34 cellular contexts compared by ENCODE assay signal in the genomic region with DNA sequence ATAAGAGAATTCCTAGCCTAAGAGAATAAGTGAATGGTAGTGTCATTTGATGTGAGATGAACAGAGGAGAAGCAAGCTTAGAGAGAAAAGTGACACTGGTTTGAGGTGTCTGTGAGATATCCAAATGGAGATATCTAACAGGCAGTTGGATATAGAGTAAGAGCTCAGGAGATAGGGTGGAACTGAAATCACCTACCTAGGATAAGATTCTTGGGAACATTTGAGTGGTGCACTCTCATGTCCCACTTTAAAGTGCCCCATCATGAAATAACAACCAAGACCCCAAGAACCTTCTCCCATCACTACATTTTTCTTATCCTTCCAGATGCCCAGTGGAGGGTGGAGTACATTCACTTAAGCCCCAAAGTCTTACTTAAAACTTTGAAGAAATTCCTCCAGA.
"Had no signal": no experiment of that assay in that cellular context is flagged by ENCODE, and none has a peak within 500 bp of the region (broad histone marks: within the 10 kb centered on the region; RNA-seq: fewer than 3 reads in every experiment).

No MANE protein-coding gene starts in this region.

- H3K9me3 Mint-ChIP-seq: activated B cell treated with CpG ODN at 0.5 μM for 24 hours; activated CD4-positive, alpha-beta memory T cell treated with anti-CD3 and anti-CD28 coated beads for 36 hours; activated CD4-positive, alpha-beta T cell treated with anti-CD3 and anti-CD28 coated beads, Interleukin-2, amount 10 ng/mL, durations not matched to agents 24 days and 14 days; activated CD8-positive, alpha-beta T cell treated with anti-CD3 and anti-CD28 coated beads for 36 hours; activated naive CD4-positive, alpha-beta T cell treated with anti-CD3 and anti-CD28 coated beads for 36 hours; activated naive CD4-positive, alpha-beta T cell treated with anti-CD3 and anti-CD28 coated beads, Interleukin-2, amount 50 U/mL, for 72 hours; activated naive CD8-positive, alpha-beta T cell treated with anti-CD3 and anti-CD28 coated beads for 36 hours; activated T-cell treated with anti-CD3 and anti-CD28 coated beads, Interleukin-2, amount 50 U/mL, for 4 hours; activated T-cell treated with anti-CD3 and anti-CD28 coated beads, Interleukin-2, amount 50 U/mL, for 72 hours; activated T-helper 1 cell treated with anti-CD3 and anti-CD28 coated beads, Interleukin-12 subunit alpha, Interleukin-12 subunit beta, Interleukin-2, Interleukin-4 antibody, amounts not matched to agents 30 ng/mL and 10 ng/mL and 1 ng/mL, durations not matched to agents 14 hours and 24 hours and 36 hours; activated T-helper 17 cell treated with anti-CD3 and anti-CD28 coated beads, Interleukin-2, amount 50 U/mL, for 72 hours; central memory CD8-positive, alpha-beta T cell; T-helper 1 cell treated with Interleukin-12 subunit alpha and Interleukin-12 subunit beta and Interleukin-4 antibody, amounts not matched to agents 30 μg/mL and 1 μg/mL, for 36 hours; T-helper 2 cell treated with Interferon-gamma antibody and Interleukin-4, amounts not matched to agents 5 μg/mL and 100 μg/mL, for 36 hours had no signal

- H3K27me3 ChIP-seq: adrenal gland, cardiac muscle cell had no signal

- DNase-seq: activated B cell treated with CpG ODN at 0.5 μM for 24 hours; activated CD4-positive, alpha-beta memory T cell treated with anti-CD3 and anti-CD28 coated beads for 36 hours; activated CD4-positive, alpha-beta T cell treated with anti-CD3 and anti-CD28 coated beads for 4 hours; activated CD4-positive, alpha-beta T cell treated with anti-CD3 and anti-CD28 coated beads, Interleukin-2, amount 50 U/mL, for 1 hour; activated CD4-positive, alpha-beta T cell treated with anti-CD3 and anti-CD28 coated beads, Interleukin-2, amount 50 U/mL, for 4 hours; activated CD4-positive, CD25-positive, alpha-beta regulatory T cell treated with anti-CD3 and anti-CD28 coated beads, Interleukin-2, amount 50 U/mL, for 72 hours; activated CD8-positive, alpha-beta memory T cell treated with anti-CD3 and anti-CD28 coated beads, Interleukin-2, amount 50 U/mL, for 4 hours; activated CD8-positive, alpha-beta T cell treated with anti-CD3 and anti-CD28 coated beads for 36 hours; activated effector memory CD4-positive, alpha-beta T cell treated with anti-CD3 and anti-CD28 coated beads, Interleukin-2, amount 50 U/mL, for 16 hours; activated gamma-delta T cell treated with Interleukin-2 at 50 U/mL for 16 hours; activated naive CD4-positive, alpha-beta T cell; activated naive CD4-positive, alpha-beta T cell treated with anti-CD3 and anti-CD28 coated beads for 36 hours; activated naive CD4-positive, alpha-beta T cell treated with anti-CD3 and anti-CD28 coated beads, Interleukin-2, amount 50 U/mL, for 16 hours; activated naive CD8-positive, alpha-beta T cell treated with anti-CD3 and anti-CD28 coated beads for 36 hours; activated T-cell treated with anti-CD3 and anti-CD28 coated beads for 4 hours; activated T-cell treated with anti-CD3 and anti-CD28 coated beads, Interleukin-2, amount 50 U/mL, for 1 hour; activated T-cell treated with anti-CD3 and anti-CD28 coated beads, Interleukin-2, amount 50 U/mL, for 4 hours; activated T-cell treated with anti-CD3 and anti-CD28 coated beads, Interleukin-2, amount 50 U/mL, for 72 hours; amniotic stem cell; aorta; caudate nucleus; cerebellar nuclear complex; T-helper 9 cell had no signal

- H3K4me3 ChIP-seq: adrenal gland, cardiac muscle cell had no signal

- H3K4me1 ChIP-seq: adrenal gland had no signal

- H3K4me3 Mint-ChIP-seq: activated B cell treated with CpG ODN at 0.5 μM for 24 hours; activated CD4-positive, alpha-beta memory T cell treated with anti-CD3 and anti-CD28 coated beads for 36 hours; activated CD4-positive, alpha-beta T cell treated with anti-CD3 and anti-CD28 coated beads, Interleukin-2, amount 10 ng/mL, durations not matched to agents 24 days and 14 days; activated CD8-positive, alpha-beta T cell treated with anti-CD3 and anti-CD28 coated beads for 36 hours; activated naive CD4-positive, alpha-beta T cell treated with anti-CD3 and anti-CD28 coated beads for 36 hours; activated naive CD8-positive, alpha-beta T cell treated with anti-CD3 and anti-CD28 coated beads for 36 hours; activated T-cell treated with anti-CD3 and anti-CD28 coated beads, Interleukin-2, amount 50 U/mL, for 4 hours; activated T-cell treated with anti-CD3 and anti-CD28 coated beads, Interleukin-2, amount 50 U/mL, for 72 hours; activated T-helper 1 cell treated with anti-CD3 and anti-CD28 coated beads, Interleukin-12 subunit alpha, Interleukin-12 subunit beta, Interleukin-2, Interleukin-4 antibody, amounts not matched to agents 30 ng/mL and 10 ng/mL and 1 ng/mL, durations not matched to agents 14 hours and 24 hours and 36 hours; activated T-helper 17 cell treated with anti-CD3 and anti-CD28 coated beads, Interleukin-2, amount 50 U/mL, for 72 hours; brain; central memory CD8-positive, alpha-beta T cell; T-helper 1 cell treated with Interleukin-12 subunit alpha and Interleukin-12 subunit beta and Interleukin-4 antibody, amounts not matched to agents 30 μg/mL and 1 μg/mL, for 36 hours; T-helper 2 cell treated with Interferon-gamma antibody and Interleukin-4, amounts not matched to agents 5 μg/mL and 100 μg/mL, for 36 hours had no signal

- H3K27ac ChIP-seq: adrenal gland, cardiac muscle cell, VCaP had no signal

- H3K27me3 Mint-ChIP-seq: activated naive CD8-positive, alpha-beta T cell treated with anti-CD3 and anti-CD28 coated beads for 36 hours had no signal

- ATAC-seq: activated CD8-positive, alpha-beta T cell treated with anti-CD3 and anti-CD28 coated beads for 36 hours; activated naive CD4-positive, alpha-beta T cell treated with anti-CD3 and anti-CD28 coated beads, Interleukin-2, amount 50 U/mL, for 72 hours; activated T-cell treated with anti-CD3 and anti-CD28 coated beads, Interleukin-2, amount 50 U/mL, for 4 hours; activated T-cell treated with anti-CD3 and anti-CD28 coated beads, Interleukin-2, amount 50 U/mL, for 72 hours; activated T-helper 17 cell treated with anti-CD3 and anti-CD28 coated beads, Interleukin-2, amount 50 U/mL, for 72 hours had no signal

- H3K4me1 Mint-ChIP-seq: activated B cell treated with CpG ODN at 0.5 μM for 24 hours; activated CD4-positive, alpha-beta T cell treated with anti-CD3 and anti-CD28 coated beads, Interleukin-2, amount 10 ng/mL, durations not matched to agents 24 days and 14 days; activated naive CD8-positive, alpha-beta T cell treated with anti-CD3 and anti-CD28 coated beads for 36 hours; activated T-helper 17 cell treated with anti-CD3 and anti-CD28 coated beads, Interleukin-2, amount 50 U/mL, for 72 hours; brain; central memory CD8-positive, alpha-beta T cell had no signal

- H3K36me3 ChIP-seq: adrenal gland, cardiac muscle cell had no signal

- H3K9me3 ChIP-seq: adrenal gland had no signal

- H3K36me3 Mint-ChIP-seq: activated CD4-positive, alpha-beta memory T cell treated with anti-CD3 and anti-CD28 coated beads for 36 hours; activated naive CD4-positive, alpha-beta T cell treated with anti-CD3 and anti-CD28 coated beads, Interleukin-2, amount 50 U/mL, for 72 hours; activated naive CD8-positive, alpha-beta T cell treated with anti-CD3 and anti-CD28 coated beads for 36 hours; brain had no signal

- H3K27ac Mint-ChIP-seq: activated B cell treated with CpG ODN at 0.5 μM for 24 hours; activated CD4-positive, alpha-beta memory T cell treated with anti-CD3 and anti-CD28 coated beads for 36 hours; activated CD4-positive, alpha-beta T cell treated with anti-CD3 and anti-CD28 coated beads, Interleukin-2, amount 10 ng/mL, durations not matched to agents 24 days and 14 days; activated CD8-positive, alpha-beta T cell treated with anti-CD3 and anti-CD28 coated beads for 36 hours; activated naive CD4-positive, alpha-beta T cell treated with anti-CD3 and anti-CD28 coated beads for 36 hours; activated naive CD4-positive, alpha-beta T cell treated with anti-CD3 and anti-CD28 coated beads, Interleukin-2, amount 50 U/mL, for 72 hours; activated naive CD8-positive, alpha-beta T cell treated with anti-CD3 and anti-CD28 coated beads for 36 hours; activated T-cell treated with anti-CD3 and anti-CD28 coated beads, Interleukin-2, amount 50 U/mL, for 72 hours; activated T-helper 1 cell treated with anti-CD3 and anti-CD28 coated beads, Interleukin-12 subunit alpha, Interleukin-12 subunit beta, Interleukin-2, Interleukin-4 antibody, amounts not matched to agents 30 ng/mL and 10 ng/mL and 1 ng/mL, durations not matched to agents 14 hours and 24 hours and 36 hours; activated T-helper 17 cell treated with anti-CD3 and anti-CD28 coated beads, Interleukin-2, amount 50 U/mL, for 72 hours; brain; T-helper 1 cell treated with Interleukin-12 subunit alpha and Interleukin-12 subunit beta and Interleukin-4 antibody, amounts not matched to agents 30 μg/mL and 1 μg/mL, for 36 hours; T-helper 2 cell treated with Interferon-gamma antibody and Interleukin-4, amounts not matched to agents 5 μg/mL and 100 μg/mL, for 36 hours had no signal
